Comparison of ENCODE assay signal across 1 cellular context in genomic region chr19:4052114-4052992, GRCh38.
A peak's percentile ranks its signal among the peaks of the same experiment; 100 is the strongest.
TF ChIP-seq lines count a peak whose summit lies in the region.

No MANE protein-coding gene starts in this region.

TF ChIP-seq in HepG2, 621 proteins besides CTCF, POLR2A, EP300 and RAD21 (continued from another document):
- peak; percentile 85; the same call in 1 of the 2 replicates for TF ChIP-seq ZBED4 (CRISPR knock-in tag; IDR thresholded peaks at IDR 0.05; ENCODE audit: borderline replicate concordance)
- peak; percentile 41 for TF ChIP-seq ZNF143 (CRISPR knock-in tag; IDR thresholded peaks at IDR 0.05)
- TF ChIP-seq ARID4A (CRISPR knock-in tag; IDR thresholded peaks at IDR 0.05; ENCODE audit: borderline replicate concordance): peak; percentile 83
- TF ChIP-seq NKX3-1 (CRISPR knock-in tag; IDR thresholded peaks at IDR 0.05): no peak
- TF ChIP-seq HMG20A (CRISPR knock-in tag; IDR thresholded peaks at IDR 0.05; ENCODE audit: borderline replicate concordance): peak; percentile 68; the same call in 1 of the 2 replicates
- TF ChIP-seq IKZF1 (IDR thresholded peaks at IDR 0.05): no peak
- peak; percentile 63; the same call in 1 of the 2 replicates for TF ChIP-seq CCDC6 (CRISPR knock-in tag; IDR thresholded peaks at IDR 0.05)
- no peak for TF ChIP-seq ZNF597 (CRISPR knock-in tag; IDR thresholded peaks at IDR 0.05)
- peak; percentile 68; the same call in 1 of the 2 replicates for TF ChIP-seq KMT2A (CRISPR knock-in tag; IDR thresholded peaks at IDR 0.05)
- peak; percentile 32; the same call in 1 of the 2 replicates for TF ChIP-seq MLX (CRISPR knock-in tag; IDR thresholded peaks at IDR 0.05)
- peak; percentile 71; the same call in 1 of the 2 replicates for TF ChIP-seq ZNF543 (CRISPR knock-in tag; IDR thresholded peaks at IDR 0.05)
- peak; percentile 96 for TF ChIP-seq ZNF772 (CRISPR knock-in tag; IDR thresholded peaks at IDR 0.05)
- TF ChIP-seq HMGXB4 (CRISPR knock-in tag; IDR thresholded peaks at IDR 0.05; ENCODE audit: borderline replicate concordance in 1 of 2, low read depth in 1 of 2): peak; percentile 45 to 88; a peak in 3 of 4 replicates
- TF ChIP-seq BRF2 (CRISPR knock-in tag; IDR thresholded peaks at IDR 0.05): peak; percentile 53; the same call in 1 of the 2 replicates
- no peak for TF ChIP-seq SIN3B (IDR thresholded peaks at IDR 0.05; ENCODE audit: low read length)
- TF ChIP-seq ZBTB2 (CRISPR knock-in tag; IDR thresholded peaks at IDR 0.05; ENCODE audit: low read depth): 0 out of 2 replicates have a peak, but pooled peaks have one; percentile 47
- TF ChIP-seq NR2F6 (IDR thresholded peaks at IDR 0.05): peak; percentile 86
- TF ChIP-seq NR2F6 (CRISPR knock-in tag; IDR thresholded peaks at IDR 0.05): peak; percentile 96
- TF ChIP-seq ZBTB49 (CRISPR knock-in tag; IDR thresholded peaks at IDR 0.05; ENCODE audit: borderline replicate concordance): no peak
- TF ChIP-seq RXRA (CRISPR knock-in tag; IDR thresholded peaks at IDR 0.05): peak; percentile 97
- TF ChIP-seq EED (CRISPR knock-in tag; IDR thresholded peaks at IDR 0.05): no peak
- no peak for TF ChIP-seq THAP7 (CRISPR knock-in tag; IDR thresholded peaks at IDR 0.05)
- TF ChIP-seq MBD4 (IDR thresholded peaks at IDR 0.05; ENCODE audit: borderline replicate concordance, low read length): no peak
- no peak; the same call in 1 of the 2 replicates for TF ChIP-seq HBP1 (CRISPR knock-in tag; IDR thresholded peaks at IDR 0.05; ENCODE audit: low read depth)
- TF ChIP-seq ZGPAT (CRISPR knock-in tag; IDR thresholded peaks at IDR 0.05): peak; percentile 84
- TF ChIP-seq GFI1 (CRISPR knock-in tag; IDR thresholded peaks at IDR 0.05; ENCODE audit: borderline replicate concordance): peak; percentile 58; the same call in 1 of the 2 replicates
- peak; percentile 85 for TF ChIP-seq PHF5A (CRISPR knock-in tag; IDR thresholded peaks at IDR 0.05; ENCODE audit: low read depth, unreplicated experiment)
- no peak for TF ChIP-seq NR3C1 (CRISPR knock-in tag; IDR thresholded peaks at IDR 0.05)
- TF ChIP-seq ZNF160 (CRISPR knock-in tag; IDR thresholded peaks at IDR 0.05): no peak; the same call in 1 of the 2 replicates
- 0 out of 2 replicates have a peak, but pooled peaks have one; percentile 1 for TF ChIP-seq PCBP1 (IDR thresholded peaks at IDR 0.05; ENCODE audit: borderline replicate concordance, low read depth, low read length)
